In the genomic region with DNA sequence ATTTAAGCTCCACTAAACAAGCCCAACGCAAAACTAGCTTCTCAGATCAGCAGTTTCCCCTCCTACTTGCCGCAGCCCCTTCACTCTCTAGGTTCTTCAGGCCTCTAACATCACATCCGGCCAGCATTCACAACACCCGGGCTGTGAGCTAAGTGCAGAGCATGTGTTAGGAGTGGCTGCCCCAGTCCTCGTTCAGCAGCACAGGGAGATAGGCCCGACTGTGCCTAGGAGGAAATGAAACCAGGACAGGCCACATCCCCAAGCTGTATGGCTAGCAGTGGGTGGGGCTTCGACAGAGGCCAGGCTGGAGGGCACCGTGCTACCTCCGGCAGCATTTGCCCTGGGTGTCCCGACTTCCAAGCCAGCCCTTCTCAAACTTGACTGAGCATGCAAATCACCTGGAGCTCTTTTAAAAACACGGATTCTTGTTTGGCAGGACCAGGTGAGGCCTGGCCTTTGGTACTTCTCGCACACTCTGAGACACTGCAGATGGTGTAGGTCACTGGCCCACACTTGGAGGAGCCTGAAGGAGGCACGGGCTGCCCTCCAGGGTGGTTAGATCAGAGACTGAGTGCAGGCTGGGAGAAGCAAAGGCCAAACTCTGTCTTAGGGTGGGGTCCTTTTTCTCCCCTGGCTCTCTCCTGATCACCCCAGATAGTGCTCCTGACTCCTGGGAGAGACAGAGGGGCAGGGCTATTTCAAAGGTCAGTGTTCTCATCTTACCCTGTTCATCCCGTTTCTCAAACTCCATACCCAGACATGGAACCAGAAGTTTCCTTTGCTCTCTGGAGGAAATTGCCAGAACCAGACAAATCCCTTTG, we compare ENCODE assay signal across 8 cellular contexts.
A peak's percentile ranks its signal among the peaks of the same experiment; 100 is the strongest.
DNase-seq lines count a peak whose midpoint lies in the region; ATAC-seq and TF ChIP-seq lines count a peak whose summit lies in the region.

No MANE protein-coding gene starts in this region.

- no peaks in the 10 kb centered on the region for H3K27me3 ChIP-seq in SJCRH30

- H3K27ac ChIP-seq in SJCRH30 = no peak overlapping the region; the same call in 1 of the 2 replicates

- CTCF ChIA-PET in activated CD4-positive, alpha-beta T cell treated with anti-CD3 and anti-CD28 coated beads, Interleukin-2, amount 10 ng/mL, durations not matched to agents 7 days and 5 days (lab: Charles Lee) = no interaction called here

- no peak for TF ChIP-seq CTCF in mucosa of descending colon (IDR thresholded peaks at IDR 0.05)

- no peaks in the 10 kb centered on the region for H3K36me3 Mint-ChIP-seq in activated CD4-positive, alpha-beta T cell treated with anti-CD3 and anti-CD28 coated beads, Interleukin-2, amount 10 ng/mL, durations not matched to agents 7 days and 5 days (ENCODE audit: low read depth)

- H3K9me3 Mint-ChIP-seq in activated CD4-positive, alpha-beta T cell treated with anti-CD3 and anti-CD28 coated beads, Interleukin-2, amount 10 ng/mL, durations not matched to agents 7 days and 5 days = no peaks in the 10 kb centered on the region

- POLR2A ChIA-PET in activated CD4-positive, alpha-beta T cell treated with anti-CD3 and anti-CD28 coated beads, Interleukin-2, amount 10 ng/mL, durations not matched to agents 7 days and 5 days (lab: Charles Lee) = no interaction called here

- H3K4me1 ChIP-seq in SJCRH30 = peaks cover 25% of the 10 kb centered on the region
- H3K4me1 ChIP-seq in mucosa of descending colon (ENCODE audit: low read depth) = no peaks in the 10 kb centered on the region

- H3K27me3 Mint-ChIP-seq in activated CD4-positive, alpha-beta T cell treated with anti-CD3 and anti-CD28 coated beads, Interleukin-2, amount 10 ng/mL, durations not matched to agents 7 days and 5 days = no peaks in the 10 kb centered on the region

- H3K36me3 ChIP-seq in SJCRH30 (no peaks in the 10 kb centered on the region), mucosa of descending colon (ENCODE audit: low read depth) (no peaks in the 10 kb centered on the region)

- ATAC-seq in GM19025 (IDR thresholded peaks at IDR 0.05; ENCODE audit: low read depth, unreplicated experiment) = peak; percentile 99
- peak; percentile 92 for ATAC-seq in HG02970 (IDR thresholded peaks at IDR 0.05; ENCODE audit: low FRiP score, unreplicated experiment)
- ATAC-seq in mucosa of descending colon = peak; percentile 92

- H3K4me3 Mint-ChIP-seq in activated CD4-positive, alpha-beta T cell treated with anti-CD3 and anti-CD28 coated beads, Interleukin-2, amount 10 ng/mL, durations not matched to agents 7 days and 5 days = no peak overlapping the region

- no peak overlapping the region for H3K27ac Mint-ChIP-seq in activated CD4-positive, alpha-beta T cell treated with anti-CD3 and anti-CD28 coated beads, Interleukin-2, amount 10 ng/mL, durations not matched to agents 7 days and 5 days

- H3K9me3 ChIP-seq in SJCRH30 (replicated peaks) = 0 out of 2 replicates have a peak, but pooled peaks cover 2% of the 10 kb centered on the region
- H3K9me3 ChIP-seq in mucosa of descending colon = no peaks in the 10 kb centered on the region

- DNase-seq in SJCRH30 (peak; percentile 54 to 64), mucosa of descending colon (peak; percentile 57 to 65 (median 59)), epidermal melanocyte (ENCODE audit: insufficient read length, low spot score) (no peak), DMS53 treated with DMSO at 0.1 percent for 48 hours (lab: John Stamatoyannopoulos, UW; ENCODE audit: unreplicated experiment) (no peak)
- no peak for DNase-seq in stimulated activated CD4-positive, alpha-beta T cell treated with anti-CD3 and anti-CD28 coated beads, Interleukin-2, amount 100 ng/mL, for 24 hours
- no peak for DNase-seq in activated CD4-positive, alpha-beta T cell treated with anti-CD3 and anti-CD28 coated beads, Interleukin-2, amount 10 ng/mL, durations not matched to agents 7 days and 5 days

- intact Hi-C loops in mucosa of descending colon (cut with DNase I, micrococcal nuclease) = no loop called here

- H3K4me1 Mint-ChIP-seq in activated CD4-positive, alpha-beta T cell treated with anti-CD3 and anti-CD28 coated beads, Interleukin-2, amount 10 ng/mL, durations not matched to agents 7 days and 5 days = no peaks in the 10 kb centered on the region

- no peak overlapping the region for H3K4me3 ChIP-seq in SJCRH30
- no peak overlapping the region for H3K4me3 ChIP-seq in mucosa of descending colon

Comparison
In these comparisons a context has a peak if more than half of its experiments do, and no peak if none do; other contexts are left out.
1. DNase-seq: peak in SJCRH30 (2 of 2) and mucosa of descending colon (3 of 3); none in epidermal melanocyte (single experiment), DMS53 treated with DMSO at 0.1 percent for 48 hours (single experiment), stimulated activated CD4-positive, alpha-beta T cell treated with anti-CD3 and anti-CD28 coated beads, Interleukin-2, amount 100 ng/mL, for 24 hours (0 of 2) and activated CD4-positive, alpha-beta T cell treated with anti-CD3 and anti-CD28 coated beads, Interleukin-2, amount 10 ng/mL, durations not matched to agents 7 days and 5 days (single experiment).
2. Peak in every context shown above with its lines, with median percentiles within 50 percentile points of each other: ATAC-seq.